8 cellular contexts compared by ENCODE assay signal in the genomic region with DNA sequence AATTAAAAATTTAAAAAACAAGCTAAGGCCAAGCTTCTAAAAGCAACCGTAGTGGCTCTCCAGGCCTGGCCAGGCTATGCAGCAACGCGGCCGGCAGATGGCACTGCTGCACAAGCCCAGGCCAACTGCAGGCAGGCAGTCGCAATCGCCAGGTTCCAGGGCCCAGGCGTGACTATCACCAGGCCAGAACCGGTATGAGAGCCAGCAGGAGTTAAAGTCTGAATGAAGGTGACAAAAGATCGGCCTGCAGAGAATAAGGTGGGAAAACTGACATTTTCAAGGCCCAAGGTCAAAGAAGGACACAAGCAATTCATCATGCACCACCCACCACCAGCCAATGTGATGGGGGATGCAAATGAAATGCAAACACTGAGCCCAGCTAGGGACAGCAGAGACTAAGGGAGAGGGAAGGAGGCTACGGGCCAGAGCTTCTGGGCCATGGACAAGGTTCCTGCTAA. TPM values are rescaled to one million over a fixed set of nuclear protein-coding genes. Genes with fewer than 3 reads are reported as not detected.
DNase-seq lines count a peak whose midpoint lies in the region; ATAC-seq and TF ChIP-seq lines count a peak whose summit lies in the region.

No MANE protein-coding gene starts in this region.

- H3K4me3 Mint-ChIP-seq in endodermal cell: no peak overlapping the region

- H3K27me3 ChIP-seq in endodermal cell (ENCODE audit: control insufficient read depth, insufficient read depth, low read length, poor library complexity, severe bottlenecking) (no peaks in the 10 kb centered on the region), mesendoderm (ENCODE audit: insufficient read depth, low read length, poor library complexity) (no peaks in the 10 kb centered on the region)

- H3K27ac ChIP-seq in endodermal cell (ENCODE audit: low read depth, low read length) (no peak overlapping the region), mesendoderm (ENCODE audit: low read depth, low read length) (no peak overlapping the region)

- H3K4me2 ChIP-seq in mesendoderm (ENCODE audit: low read length): no peak overlapping the region

- H2AK5ac ChIP-seq in mesendoderm (ENCODE audit: low read length): no peak overlapping the region

- WGBS in endodermal cell (ENCODE audit: insufficient coverage in 1 of 2, insufficient read length in 1 of 2), 2 experiments: 3 to 7% methylated on average over 8 to 9 of the region's 10 CpGs
- no CpG with 5 or more reads among the region's 10 CpGs for WGBS in mesendoderm (ENCODE audit: extremely low coverage, insufficient coverage, low lambda C conversion rate)

- DNase-seq in ELR (ENCODE audit: low read depth) (peak; percentile 77), NCI-H748 treated with DMSO at 0.1 percent for 48 hours (lab: John Stamatoyannopoulos, UW) (peak; percentile 3), endodermal cell (peak; percentile 98), mesendoderm (peak; percentile 92)
- peak; percentile 20 to 40 for DNase-seq in activated CD8-positive, alpha-beta memory T cell treated with anti-CD3 and anti-CD28 coated beads for 4 hours (ENCODE audit: low read depth in 2 of 2)
- DNase-seq in stimulated activated CD8-positive, alpha-beta memory T cell treated with anti-CD3 and anti-CD28 coated beads, Interleukin-15, amount 100 ng/mL, for 1 hour (ENCODE audit: low read depth): peak; percentile 41

- no peak overlapping the region for H4K5ac ChIP-seq in mesendoderm (ENCODE audit: low read length)

- no peaks in the 10 kb centered on the region for H3K79me2 ChIP-seq in mesendoderm (ENCODE audit: control insufficient read depth, insufficient read depth, low read length)

- no peak overlapping the region for H4K8ac ChIP-seq in mesendoderm (ENCODE audit: low read depth, low read length)

- no peak overlapping the region for H2BK5ac ChIP-seq in mesendoderm (ENCODE audit: low read length)

- H3K56ac ChIP-seq in mesendoderm (ENCODE audit: low read length): peak overlapping the region; percentile 6

- no peak overlapping the region for H3K18ac ChIP-seq in mesendoderm (ENCODE audit: low read length)

- peak; percentile 100 for TF ChIP-seq CTCF in endodermal cell (conservative IDR thresholded peaks at IDR 0.05)

- ATAC-seq in HG03045 (IDR thresholded peaks at IDR 0.05; ENCODE audit: unreplicated experiment) (peak; percentile 60), HG02885 (IDR thresholded peaks at IDR 0.05; ENCODE audit: poor library complexity, unreplicated experiment) (no peak)

- H3K9ac ChIP-seq in endodermal cell (ENCODE audit: extremely low read depth, low read length, poor library complexity, severe bottlenecking) (no peak overlapping the region), mesendoderm (ENCODE audit: low read length) (no peak overlapping the region)

- H3K79me1 ChIP-seq in mesendoderm (ENCODE audit: low read length): no peaks in the 10 kb centered on the region

- no peak overlapping the region for H2BK15ac ChIP-seq in mesendoderm (replicated peaks; ENCODE audit: low read depth)

- no peaks in the 10 kb centered on the region for H3K9me3 ChIP-seq in endodermal cell (ENCODE audit: control insufficient read depth, low read length)

- peaks cover 40% of the 10 kb centered on the region for H3K36me3 Mint-ChIP-seq in endodermal cell (ENCODE audit: low read depth)

- no peaks in the 10 kb centered on the region for H3K27me3 Mint-ChIP-seq in endodermal cell (ENCODE audit: insufficient read depth)

- H3K23ac ChIP-seq in mesendoderm (ENCODE audit: low read length): no peak overlapping the region

- no peak overlapping the region for H2BK120ac ChIP-seq in mesendoderm (ENCODE audit: low read depth, low read length)

- H3K4me3 ChIP-seq in endodermal cell (ENCODE audit: low read length) (no peak overlapping the region), mesendoderm (ENCODE audit: low read length) (no peak overlapping the region)

- H3K9me3 Mint-ChIP-seq in endodermal cell: no peaks in the 10 kb centered on the region

- no peaks in the 10 kb centered on the region for H3K4me1 ChIP-seq in endodermal cell (ENCODE audit: control insufficient read depth, insufficient read depth, low read length)
- H3K4me1 ChIP-seq in mesendoderm (ENCODE audit: control insufficient read depth, low read depth, low read length): no peaks in the 10 kb centered on the region

- H3K36me3 ChIP-seq in endodermal cell (ENCODE audit: control insufficient read depth, insufficient read depth, low read length): peaks cover 53% of the 10 kb centered on the region
- no peaks in the 10 kb centered on the region for H3K36me3 ChIP-seq in mesendoderm (ENCODE audit: control insufficient read depth, insufficient read depth, low read length)

- peaks cover 20% of the 10 kb centered on the region for H3K4me1 Mint-ChIP-seq in endodermal cell

- no peak overlapping the region for H3K4ac ChIP-seq in mesendoderm (ENCODE audit: low read depth, low read length)

- peak overlapping the region; percentile 78 for H3K27ac Mint-ChIP-seq in endodermal cell

RNA-seq across cellular contexts. Expression of gene ANO2, which starts 43.6 kb away (rescaled TPM):
- 10 to 100 TPM; 14.3 to 28.5 TPM for total RNA-seq in endodermal cell
- 4.3 TPM for polyA plus RNA-seq in endodermal cell (2013, experiment 1 of 2)
- 5.0 TPM for polyA plus RNA-seq in endodermal cell (2013, experiment 2 of 2)
- 2.2 TPM for polyA plus RNA-seq in mesendoderm (2013, experiment 1 of 2)
- polyA plus RNA-seq in mesendoderm (2013, experiment 2 of 2): 2.4 TPM

Comparison
In these comparisons a context has a peak if more than half of its experiments do, and no peak if none do; other contexts are left out.
1. DNase-seq: peak in every context shown above with its lines; median percentile 98 in endodermal cell; 92 in mesendoderm; 77 in ELR; 41 in stimulated activated CD8-positive, alpha-beta memory T cell treated with anti-CD3 and anti-CD28 coated beads, Interleukin-15, amount 100 ng/mL, for 1 hour; 30 in activated CD8-positive, alpha-beta memory T cell treated with anti-CD3 and anti-CD28 coated beads for 4 hours; 3 in NCI-H748 treated with DMSO at 0.1 percent for 48 hours.